In the genomic region with DNA sequence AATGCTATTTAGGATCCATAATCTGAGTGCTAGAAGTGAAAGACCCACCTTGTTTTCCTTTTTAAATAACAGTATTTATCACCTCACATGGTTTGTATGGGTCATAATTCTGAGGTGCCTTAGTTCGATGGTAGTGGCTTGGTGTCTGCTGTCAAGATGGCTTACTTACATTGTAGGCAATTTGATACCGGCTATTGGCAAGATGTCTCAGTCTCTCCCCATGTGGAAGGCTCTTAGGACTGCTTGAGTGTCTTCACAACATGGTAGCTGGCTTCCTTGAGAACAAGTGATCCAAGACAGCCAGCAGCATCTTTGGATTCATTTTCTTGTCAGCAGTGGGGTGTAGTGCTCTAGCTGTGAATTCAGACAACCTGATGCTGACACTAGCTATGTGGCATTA, we compare ENCODE assay signal across 16 cellular contexts.
DNase-seq lines count a peak whose midpoint lies in the region; ATAC-seq, FAIRE-seq and TF ChIP-seq lines count a peak whose summit lies in the region.
"Had no signal": no experiment of that assay in that cellular context is flagged by ENCODE, and none has a peak within 500 bp of the region (broad histone marks: within the 10 kb centered on the region; RNA-seq: fewer than 3 reads in every experiment).

No MANE protein-coding gene starts in this region.

- no peak for TF ChIP-seq RAD21 in HepG2 (CRISPR knock-in tag; IDR thresholded peaks at IDR 0.05)

- H3K27me3 Mint-ChIP-seq in mesothelial cell of epicardium (ENCODE audit: low read depth): no peaks in the 10 kb centered on the region
- H3K27me3 Mint-ChIP-seq in naive thymus-derived CD4-positive, alpha-beta T cell: no peaks in the 10 kb centered on the region
- H3K27me3 Mint-ChIP-seq: IgD-negative memory B cell had no signal

- H4K20me1 ChIP-seq in HepG2 (ENCODE audit: insufficient read depth, low read length) (no peaks in the 10 kb centered on the region), OCI-LY1 (ENCODE audit: insufficient read depth, low read length) (no peaks in the 10 kb centered on the region)

- no peak overlapping the region for H3K9ac ChIP-seq in HepG2 (ENCODE audit: insufficient read depth, low read depth, low read length)
- H3K9ac ChIP-seq in OCI-LY1 (ENCODE audit: low read length): no peak overlapping the region

- no peaks in the 10 kb centered on the region for H3K9me3 ChIP-seq in HepG2 (ENCODE audit: low read length)
- no peaks in the 10 kb centered on the region for H3K9me3 ChIP-seq in right lobe of liver
- H3K9me3 ChIP-seq in OCI-LY1 (ENCODE audit: low read length): no peaks in the 10 kb centered on the region
- H3K9me3 ChIP-seq in naive thymus-derived CD4-positive, alpha-beta T cell (ENCODE audit: control insufficient read depth in 2 of 3, low read length in 3 of 3): no peaks in the 10 kb centered on the region
- H3K9me3 ChIP-seq: HAP-1 had no signal

- peak overlapping the region; percentile 75 for H3K27ac Mint-ChIP-seq in mesothelial cell of epicardium
- peak overlapping the region in 2 of 9 donors; percentile 15 to 60 for H3K27ac Mint-ChIP-seq in naive thymus-derived CD4-positive, alpha-beta T cell
- H3K27ac Mint-ChIP-seq: IgD-negative memory B cell had no signal

- 96% methylated on average over 2 of the region's 2 CpGs for WGBS in HepG2 (ENCODE audit: low lambda C conversion rate)
- 100% methylated on average over 2 of the region's 2 CpGs for WGBS in right lobe of liver (ENCODE audit: insufficient coverage, low coverage, low lambda C conversion rate, missing lambda C conversion rate)

- H3K4me1 Mint-ChIP-seq in mesothelial cell of epicardium: peaks cover 29% of the 10 kb centered on the region
- peaks cover 19 to 35% (median 26%) of the 10 kb centered on the region in 7 donors for H3K4me1 Mint-ChIP-seq in naive thymus-derived CD4-positive, alpha-beta T cell

- H3F3A ChIP-seq in OCI-LY1 (ENCODE audit: insufficient read depth, low read length): no peaks in the 10 kb centered on the region

- no peak overlapping the region for H3K4me3 Mint-ChIP-seq in mesothelial cell of epicardium
- H3K4me3 Mint-ChIP-seq in naive thymus-derived CD4-positive, alpha-beta T cell: no peak overlapping the region
- H3K4me3 Mint-ChIP-seq: IgD-negative memory B cell had no signal

- peaks cover 22% of the 10 kb centered on the region for H3K79me2 ChIP-seq in HepG2 (ENCODE audit: insufficient read depth, low read length)
- H3K79me2 ChIP-seq in OCI-LY1 (ENCODE audit: insufficient read depth, low read length): no peaks in the 10 kb centered on the region

- DNase-seq in HepG2 (ENCODE audit: low spot score): no peak
- no peak for DNase-seq in right lobe of liver
- DNase-seq in mesothelial cell of epicardium (ENCODE audit: low spot score in 2 of 2, unreplicated experiment in 2 of 2): no peak
- DNase-seq in naive thymus-derived CD4-positive, alpha-beta T cell: no peak
- no peak for DNase-seq in GM03348 (ENCODE audit: low spot score)
- DNase-seq: DMS153; NCI-H1436 treated with DMSO at 0.1 percent for 48 hours; NCI-H2107; NK-92 treated with Interleukin-12 subunit alpha and Interleukin-12 subunit beta, amount 100 ng/mL, for 24 hours; PC-3 had no signal

- POLR2A ChIA-PET in HepG2 (lab: Yijun Ruan, JAX): interaction anchor here (1.1 kb wide), 1 partner anchor 70 kb away, joined by 4 read pairs; the partner anchor contains the start of gene CBFA2T2
- POLR2A ChIA-PET in naive thymus-derived CD4-positive, alpha-beta T cell (lab: Charles Lee): interaction anchor here (0.6 to 1.5 kb wide), 2 partner anchors 8 to 123 kb away, joined by 3 read pairs; no protein-coding TSS in a partner anchor

- BruUV-seq in HepG2 (replicated peaks; lab: Mats Ljungman, UMichigan): no TSS peak

- TF ChIP-seq CTCF in HepG2 (CRISPR knock-in tag; IDR thresholded peaks at IDR 0.05) (no peak), right lobe of liver (IDR thresholded peaks at IDR 0.05) (no peak), OCI-LY1 (IDR thresholded peaks at IDR 0.05; ENCODE audit: low read length) (no peak), mesothelial cell of epicardium (IDR thresholded peaks at IDR 0.05; ENCODE audit: unreplicated experiment) (no peak)

- no peak for FAIRE-seq in HepG2 (lab: Jason Lieb, UNC)
- FAIRE-seq: GM18507, GM19239 had no signal

- intact Hi-C loops in HepG2 (cut with micrococcal nuclease; ENCODE audit: unreplicated experiment) (loop anchor here (5.0 to 10.0 kb wide), 2 partner anchors 42 to 45 kb away; no protein-coding TSS in a partner anchor), right lobe of liver (cut with DNase I) (no loop called here)
- intact Hi-C loops in naive thymus-derived CD4-positive, alpha-beta T cell (cut with micrococcal nuclease): loop anchor here in 1 of 2 donors (5.0 kb wide), 1 partner anchor 802 kb away; the partner anchor contains the start of gene ITCH

- ATAC-seq in HepG2: no peak
- no peak for ATAC-seq in right lobe of liver
- no peak for ATAC-seq in naive thymus-derived CD4-positive, alpha-beta T cell
- no peak for ATAC-seq in HG02840 (IDR thresholded peaks at IDR 0.05; ENCODE audit: low FRiP score, unreplicated experiment)
- ATAC-seq: PC-3 had no signal

- no peak for TF ChIP-seq EP300 in HepG2 (IDR thresholded peaks at IDR 0.05; ENCODE audit: low read depth in 2 of 2, low read length in 2 of 2)
- TF ChIP-seq EP300 in HepG2 (CRISPR knock-in tag; IDR thresholded peaks at IDR 0.05; ENCODE audit: borderline replicate concordance): no peak

- peak overlapping the region; percentile 17 for H3K27ac ChIP-seq in HepG2 (ENCODE audit: extremely low read length, insufficient read depth, low read length)
- H3K27ac ChIP-seq in right lobe of liver: no peak overlapping the region
- H3K27ac ChIP-seq in OCI-LY1 (ENCODE audit: low read depth, low read length, poor library complexity, severe bottlenecking): peak overlapping the region; percentile 50
- no peak overlapping the region for H3K27ac ChIP-seq in naive thymus-derived CD4-positive, alpha-beta T cell (ENCODE audit: low read depth, low read length)

- H3K4me3 ChIP-seq in HepG2 (replicated peaks in 1 of 3; ENCODE audit: insufficient read depth in 1 of 3, low read depth in 2 of 3, low read length in 3 of 3) (no peak overlapping the region), right lobe of liver (no peak overlapping the region), OCI-LY1 (ENCODE audit: low read depth, low read length, poor library complexity, severe bottlenecking) (no peak overlapping the region)
- H3K4me3 ChIP-seq in naive thymus-derived CD4-positive, alpha-beta T cell (ENCODE audit: low read length): no peak overlapping the region
- H3K4me3 ChIP-seq: HAP-1 had no signal

- CTCF ChIA-PET in HepG2 (lab: Yijun Ruan, JAX; ENCODE audit: low intra/inter-chr PET ratio, low total read pairs): no interaction called here
- CTCF ChIA-PET in naive thymus-derived CD4-positive, alpha-beta T cell (lab: Charles Lee): interaction anchor here (0.5 kb wide), 1 partner anchor 37 kb away, joined by 3 read pairs; no protein-coding TSS in a partner anchor

- H2AFZ ChIP-seq in HepG2 (ENCODE audit: low read length) (no peak overlapping the region), OCI-LY1 (ENCODE audit: low read length) (no peak overlapping the region)

- no peak overlapping the region for H3K4me2 ChIP-seq in HepG2 (ENCODE audit: low read depth, low read length)
- H3K4me2 ChIP-seq in OCI-LY1 (ENCODE audit: low read length): no peak overlapping the region

- H3K36me3 ChIP-seq in HepG2 (replicated peaks in 1 of 2; ENCODE audit: control insufficient read depth in 1 of 2, insufficient read depth in 2 of 2, low read length in 2 of 2) (no peaks in the 10 kb centered on the region; a peak in 1 of 5 replicates), right lobe of liver (no peaks in the 10 kb centered on the region), OCI-LY1 (ENCODE audit: insufficient read depth, low read length) (no peaks in the 10 kb centered on the region)
- no peaks in the 10 kb centered on the region for H3K36me3 ChIP-seq in naive thymus-derived CD4-positive, alpha-beta T cell (ENCODE audit: control insufficient read depth in 2 of 3, insufficient read depth in 3 of 3, low read length in 3 of 3)
- H3K36me3 ChIP-seq: HAP-1 had no signal

- H3K4me1 ChIP-seq in HepG2 (ENCODE audit: insufficient read depth, low read length) (peaks cover 74% of the 10 kb centered on the region), right lobe of liver (peaks cover 0 to 33% (median 9%) of the 10 kb centered on the region in 4 donors), OCI-LY1 (ENCODE audit: insufficient read depth, low read length, severe bottlenecking) (peaks cover 35% of the 10 kb centered on the region)
- peaks cover 9 to 12% of the 10 kb centered on the region in 2 donors for H3K4me1 ChIP-seq in naive thymus-derived CD4-positive, alpha-beta T cell (ENCODE audit: control insufficient read depth in 2 of 2, insufficient read depth in 2 of 2, low read length in 2 of 2)

- no peaks in the 10 kb centered on the region for H3K9me2 ChIP-seq in OCI-LY1 (ENCODE audit: low read depth, low read length)

- no peaks in the 10 kb centered on the region for H3K9me3 Mint-ChIP-seq in mesothelial cell of epicardium
- H3K9me3 Mint-ChIP-seq in naive thymus-derived CD4-positive, alpha-beta T cell: peaks cover 0 to 4% (median 0%) of the 10 kb centered on the region in 11 donors
- H3K9me3 Mint-ChIP-seq: IgD-negative memory B cell had no signal

- H3K36me3 Mint-ChIP-seq in mesothelial cell of epicardium: peaks cover 15% of the 10 kb centered on the region
- peaks cover 5 to 27% (median 16%) of the 10 kb centered on the region in 5 donors for H3K36me3 Mint-ChIP-seq in naive thymus-derived CD4-positive, alpha-beta T cell

- in situ Hi-C loops in HepG2 (cut with HindIII; ENCODE audit: extremely low pct_ligation_motif_present, low pct_unique_long_range_greater_than_20kb): no loop called here

- no peaks in the 10 kb centered on the region for H3K27me3 ChIP-seq in HepG2 (ENCODE audit: control insufficient read depth in 1 of 2, insufficient read depth in 2 of 2, low read length in 2 of 2)
- H3K27me3 ChIP-seq in right lobe of liver: no peaks in the 10 kb centered on the region
- no peaks in the 10 kb centered on the region for H3K27me3 ChIP-seq in OCI-LY1 (ENCODE audit: insufficient read depth, low read length)
- H3K27me3 ChIP-seq in naive thymus-derived CD4-positive, alpha-beta T cell (ENCODE audit: control insufficient read depth in 2 of 2, insufficient read depth in 2 of 2, low read length in 2 of 2): no peaks in the 10 kb centered on the region

- TF ChIP-seq POLR2A in HepG2 (IDR thresholded peaks at IDR 0.05; ENCODE audit: insufficient read depth in 1 of 2, low read depth in 2 of 2, low read length in 2 of 2) (no peak), right lobe of liver (IDR thresholded peaks at IDR 0.05) (no peak)

TF ChIP-seq in HepG2, 621 proteins besides CTCF, POLR2A, EP300 and RAD21 (continues in another document):
- TF ChIP-seq REL (CRISPR knock-in tag; conservative IDR thresholded peaks at IDR 0.05): no peak
- no peak for TF ChIP-seq XBP1 (CRISPR knock-in tag; IDR thresholded peaks at IDR 0.05)

Comparison
In these comparisons a context has a peak if more than half of its experiments do, and no peak if none do; other contexts are left out.
1. H3K27ac ChIP-seq: peak in HepG2 (single experiment) and OCI-LY1 (single experiment); none in right lobe of liver (0 of 3) and naive thymus-derived CD4-positive, alpha-beta T cell (single experiment).